8 cellular contexts compared by ENCODE assay signal in the genomic region with DNA sequence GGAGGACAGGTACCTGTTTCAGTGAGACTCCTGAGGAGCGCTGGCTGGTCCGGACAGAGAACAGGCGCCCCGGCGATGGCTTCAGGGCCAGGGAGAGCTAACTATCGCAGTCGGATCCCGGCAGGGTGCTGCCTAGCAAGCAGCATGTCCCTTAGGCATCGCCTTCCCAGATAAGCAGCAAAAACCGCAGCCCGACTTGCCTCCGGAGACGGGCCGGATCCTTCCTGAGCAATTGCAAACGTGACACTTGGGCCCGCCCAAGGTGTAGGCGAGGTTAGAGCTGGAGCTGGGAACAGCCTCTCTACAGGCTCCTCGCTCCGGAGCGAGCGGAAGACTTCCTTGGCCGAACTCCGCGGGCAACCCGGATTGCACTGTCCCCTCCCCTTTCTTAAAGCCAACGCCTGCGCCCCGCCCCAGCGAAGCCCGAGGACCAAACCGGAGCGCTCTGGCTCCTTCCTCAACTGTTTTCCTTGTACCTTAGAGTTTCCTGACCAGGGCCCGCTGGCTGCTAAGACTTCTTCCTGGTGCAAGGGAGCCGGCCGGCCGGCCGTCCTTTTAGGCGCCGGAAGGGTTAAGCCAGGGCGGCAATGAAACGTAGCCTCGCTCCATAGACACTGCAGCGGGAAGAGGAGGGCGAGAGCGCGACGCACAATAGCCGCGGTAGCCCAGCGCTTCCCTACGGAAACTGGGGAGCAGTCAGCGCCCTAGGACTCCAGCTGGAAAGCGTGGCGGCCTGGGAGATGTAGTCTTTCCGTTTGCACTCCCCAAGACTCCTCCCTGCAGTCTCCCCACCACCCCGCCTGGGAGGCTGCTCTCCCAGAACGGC. TPM values are rescaled to one million over a fixed set of nuclear protein-coding genes. Genes with fewer than 3 reads are reported as not detected.
DNase-seq lines count a peak whose midpoint lies in the region; ATAC-seq and TF ChIP-seq lines count a peak whose summit lies in the region.

Gene OPHN1, minus strand, starts transcription at position 341 of the 826 bp plus-strand sequence. CDS start 475 bp downstream, outside the sequence.

- H3K4me3 ChIP-seq in MG63: peak within 1 kb of the TSS; percentile 61
- H3K4me3 ChIP-seq in mesendoderm (ENCODE audit: low read length): peak within 1 kb of the TSS; percentile 61

- intact Hi-C loops in activated CD4-positive, alpha-beta memory T cell treated with anti-CD3 and anti-CD28 coated beads for 36 hours (cut with micrococcal nuclease): no loop called here

- no peak within 1 kb of the TSS for H3K4ac ChIP-seq in mesendoderm (ENCODE audit: low read depth, low read length)

- H3K9ac ChIP-seq in mesendoderm (ENCODE audit: low read length): peak within 1 kb of the TSS; percentile 66

- no CpG with 5 or more reads among the region's 57 CpGs for WGBS in mesendoderm (ENCODE audit: extremely low coverage, insufficient coverage, low lambda C conversion rate)

- H3K56ac ChIP-seq in mesendoderm (ENCODE audit: low read length): peak within 1 kb of the TSS; percentile 82

- H3K79me2 ChIP-seq in mesendoderm (ENCODE audit: control insufficient read depth, insufficient read depth, low read length): no peaks in the 10 kb centered on the region

- no peak for ATAC-seq in HG03097 (IDR thresholded peaks at IDR 0.05; ENCODE audit: low FRiP score, unreplicated experiment)

- peak within 1 kb of the TSS; percentile 64 for H3K4me3 Mint-ChIP-seq in activated CD4-positive, alpha-beta memory T cell treated with anti-CD3 and anti-CD28 coated beads for 36 hours

- H3K4me1 ChIP-seq in mesendoderm (ENCODE audit: control insufficient read depth, low read depth, low read length): no peaks in the 10 kb centered on the region

- no peak within 1 kb of the TSS for H4K5ac ChIP-seq in mesendoderm (ENCODE audit: low read length)

- POLR2A ChIA-PET in activated CD4-positive, alpha-beta memory T cell treated with anti-CD3 and anti-CD28 coated beads for 36 hours (lab: Charles Lee): interaction anchor here (0.5 kb wide), 1 partner anchor 845 kb away, joined by 3 read pairs; no protein-coding TSS in a partner anchor

- H3K4me2 ChIP-seq in mesendoderm (ENCODE audit: low read length): peak within 1 kb of the TSS; percentile 66

- H3K36me3 Mint-ChIP-seq in activated CD4-positive, alpha-beta memory T cell treated with anti-CD3 and anti-CD28 coated beads for 36 hours: no peaks in the 10 kb centered on the region

- H2BK120ac ChIP-seq in mesendoderm (ENCODE audit: low read depth, low read length): no peak within 1 kb of the TSS

- no peaks in the 10 kb centered on the region for H3K9me3 Mint-ChIP-seq in activated CD4-positive, alpha-beta memory T cell treated with anti-CD3 and anti-CD28 coated beads for 36 hours

- no peak within 1 kb of the TSS for H2BK5ac ChIP-seq in mesendoderm (ENCODE audit: low read length)

- no peaks in the 10 kb centered on the region for H3K79me1 ChIP-seq in mesendoderm (ENCODE audit: low read length)

- CTCF ChIA-PET in activated CD4-positive, alpha-beta memory T cell treated with anti-CD3 and anti-CD28 coated beads for 36 hours (lab: Charles Lee): no interaction called here

- H3K36me3 ChIP-seq in MG63 (no peaks in the 10 kb centered on the region), mesendoderm (ENCODE audit: control insufficient read depth, insufficient read depth, low read length) (no peaks in the 10 kb centered on the region)

- H3K27me3 ChIP-seq in MG63: no peaks in the 10 kb centered on the region
- H3K27me3 ChIP-seq in mesendoderm (ENCODE audit: insufficient read depth, low read length, poor library complexity): no peaks in the 10 kb centered on the region

- peak within 1 kb of the TSS; percentile 76 for H3K27ac ChIP-seq in mesendoderm (ENCODE audit: low read depth, low read length)
- H3K27ac ChIP-seq in substantia nigra (ENCODE audit: low read depth, low read length, poor library complexity, severe bottlenecking): peak within 1 kb of the TSS; percentile 53

- no peak within 1 kb of the TSS for H3K23ac ChIP-seq in mesendoderm (ENCODE audit: low read length)

- no peak for TF ChIP-seq POLR2A in erythroblast (IDR thresholded peaks at IDR 0.05; ENCODE audit: low read length)

- DNase-seq in ELR (ENCODE audit: low read depth) (peak; percentile 87), MG63 (peak; percentile 80), erythroblast (lab: John Stamatoyannopoulos, UW) (peak; percentile 44 to 59), mesendoderm (peak; percentile 89), substantia nigra (lab: John Stamatoyannopoulos, UW) (peak in 47 of 49 donors; percentile 5 to 76 (median 50))
- DNase-seq in activated CD4-positive, alpha-beta memory T cell treated with anti-CD3 and anti-CD28 coated beads for 36 hours: peak; percentile 13
- DNase-seq in activated CD4-positive, CD25-positive, alpha-beta regulatory T cell treated with anti-CD3 and anti-CD28 coated beads, Interleukin-2, amount 50 U/mL, for 72 hours: no peak

- peaks cover 33% of the 10 kb centered on the region for H3K27me3 Mint-ChIP-seq in activated CD4-positive, alpha-beta memory T cell treated with anti-CD3 and anti-CD28 coated beads for 36 hours

- H3K9me3 ChIP-seq in MG63: no peaks in the 10 kb centered on the region

- no peak within 1 kb of the TSS for H4K8ac ChIP-seq in mesendoderm (ENCODE audit: low read depth, low read length)

- no peak within 1 kb of the TSS for H3K27ac Mint-ChIP-seq in activated CD4-positive, alpha-beta memory T cell treated with anti-CD3 and anti-CD28 coated beads for 36 hours

- H2AK5ac ChIP-seq in mesendoderm (ENCODE audit: low read length): no peak within 1 kb of the TSS

- no peak within 1 kb of the TSS for H2BK15ac ChIP-seq in mesendoderm (replicated peaks; ENCODE audit: low read depth)

- H3K18ac ChIP-seq in mesendoderm (ENCODE audit: low read length): peak within 1 kb of the TSS; percentile 29

- peaks cover 7% of the 10 kb centered on the region for H3K4me1 Mint-ChIP-seq in activated CD4-positive, alpha-beta memory T cell treated with anti-CD3 and anti-CD28 coated beads for 36 hours (ENCODE audit: low read depth)

RNA-seq across cellular contexts. Expression of gene OPHN1, which starts in this region (rescaled TPM):
- total RNA-seq in MG63 (2014; rRNA removed; shearing (Covaris generic); ENCODE audit: low replicate concordance): 0.37 and 2.4 TPM in 2 replicates
- total RNA-seq in activated CD4-positive, alpha-beta memory T cell treated with anti-CD3 and anti-CD28 coated beads for 36 hours: under 1 TPM; 0.21 to 0.46 TPM
- polyA plus RNA-seq in mesendoderm (2013, experiment 1 of 2): 0.95 TPM
- polyA plus RNA-seq in mesendoderm (2013, experiment 2 of 2): 1.3 TPM

Comparison
In these comparisons a context has a peak if more than half of its experiments do, and no peak if none do; other contexts are left out.
1. Peak in DNase-seq in activated CD4-positive, alpha-beta memory T cell treated with anti-CD3 and anti-CD28 coated beads for 36 hours; RNA of the gene not detected or under 1 TPM.